In genomic region chr13:73060251-73061160, GRCh38 we compare ENCODE assay signal across 8 cellular contexts. TPM values are rescaled to one million over a fixed set of nuclear protein-coding genes. Genes with fewer than 3 reads are reported as not detected.
DNase-seq lines count a peak whose midpoint lies in the region; ATAC-seq and TF ChIP-seq lines count a peak whose summit lies in the region.

No MANE protein-coding gene starts in this region.

- peaks cover 46% of the 10 kb centered on the region for H3K27me3 ChIP-seq in H7 (ENCODE audit: control insufficient read depth, insufficient read depth, low read length)

- peak overlapping the region; percentile 49; the same call in 1 of the 2 replicates for H3K27ac ChIP-seq in VCaP

- H3K4me3 Mint-ChIP-seq in osteocyte (ENCODE audit: unreplicated experiment) = peak overlapping the region; percentile 83

- H3K4me1 Mint-ChIP-seq in osteocyte (ENCODE audit: unreplicated experiment) = peaks cover 24% of the 10 kb centered on the region

- H3K36me3 Mint-ChIP-seq in osteocyte (ENCODE audit: unreplicated experiment) = peaks cover 3% of the 10 kb centered on the region

- peak overlapping the region; percentile 80 for H3K4me3 ChIP-seq in AG10803 (ENCODE audit: low read length)
- peak overlapping the region; percentile 71 for H3K4me3 ChIP-seq in H7 (ENCODE audit: insufficient read depth, low read depth, low read length)
- peak overlapping the region; percentile 67 for H3K4me3 ChIP-seq in fibroblast of pulmonary artery (replicated peaks; ENCODE audit: low read depth, low read length)

- H3K36me3 ChIP-seq in H7 (replicated peaks; ENCODE audit: control insufficient read depth, insufficient read depth, low read length) = no peaks in the 10 kb centered on the region; the same call in 1 of the 2 replicates

- peaks cover 9% of the 10 kb centered on the region for H3K27me3 Mint-ChIP-seq in osteocyte (ENCODE audit: unreplicated experiment)

- peak; percentile 79 for DNase-seq in AG10803 (ENCODE audit: low read depth)
- no peak for DNase-seq in H7
- DNase-seq in fibroblast of pulmonary artery (ENCODE audit: low read depth) = peak; percentile 69
- no peak for DNase-seq in osteocyte (ENCODE audit: extremely low spot score, unreplicated experiment)
- no peak for DNase-seq in NCI-H446 treated with DMSO at 0.1 percent for 48 hours (lab: John Stamatoyannopoulos, UW)

- no peak for ATAC-seq in HG03108 (IDR thresholded peaks at IDR 0.05; ENCODE audit: unreplicated experiment)
- no peak for ATAC-seq in GM21515 (IDR thresholded peaks at IDR 0.05; ENCODE audit: unreplicated experiment)

- H3K9me3 Mint-ChIP-seq in osteocyte (ENCODE audit: unreplicated experiment) = no peaks in the 10 kb centered on the region

- H3K27ac Mint-ChIP-seq in osteocyte (ENCODE audit: unreplicated experiment) = peak overlapping the region; percentile 78

- TF ChIP-seq CTCF in AG10803 (conservative IDR thresholded peaks at IDR 0.05; ENCODE audit: low read length) (no peak), VCaP (conservative IDR thresholded peaks at IDR 0.05) (no peak), fibroblast of pulmonary artery (IDR thresholded peaks at IDR 0.05; ENCODE audit: low read length, missing control alignments) (no peak), osteocyte (IDR thresholded peaks at IDR 0.05) (peak; percentile 6)

RNA-seq across cellular contexts. Expression of gene KLF5, which starts 1.7 kb away (rescaled TPM):
- total RNA-seq in H7 (2014; rRNA removed; shearing (Covaris generic)) = 1.5 and 3.8 TPM in 2 replicates
- total RNA-seq in osteocyte = 2.1 and 2.6 TPM in 2 replicates

Comparison
In these comparisons a context has a peak if more than half of its experiments do, and no peak if none do; other contexts are left out.
1. DNase-seq: peak in AG10803 (single experiment) and fibroblast of pulmonary artery (single experiment); none in H7 (single experiment), osteocyte (single experiment) and NCI-H446 treated with DMSO at 0.1 percent for 48 hours (single experiment).
2. Peak in every context shown above with its lines, with median percentiles within 50 percentile points of each other: H3K4me3 ChIP-seq.